Comparison of ENCODE assay signal across 1 cellular context in the genomic region with DNA sequence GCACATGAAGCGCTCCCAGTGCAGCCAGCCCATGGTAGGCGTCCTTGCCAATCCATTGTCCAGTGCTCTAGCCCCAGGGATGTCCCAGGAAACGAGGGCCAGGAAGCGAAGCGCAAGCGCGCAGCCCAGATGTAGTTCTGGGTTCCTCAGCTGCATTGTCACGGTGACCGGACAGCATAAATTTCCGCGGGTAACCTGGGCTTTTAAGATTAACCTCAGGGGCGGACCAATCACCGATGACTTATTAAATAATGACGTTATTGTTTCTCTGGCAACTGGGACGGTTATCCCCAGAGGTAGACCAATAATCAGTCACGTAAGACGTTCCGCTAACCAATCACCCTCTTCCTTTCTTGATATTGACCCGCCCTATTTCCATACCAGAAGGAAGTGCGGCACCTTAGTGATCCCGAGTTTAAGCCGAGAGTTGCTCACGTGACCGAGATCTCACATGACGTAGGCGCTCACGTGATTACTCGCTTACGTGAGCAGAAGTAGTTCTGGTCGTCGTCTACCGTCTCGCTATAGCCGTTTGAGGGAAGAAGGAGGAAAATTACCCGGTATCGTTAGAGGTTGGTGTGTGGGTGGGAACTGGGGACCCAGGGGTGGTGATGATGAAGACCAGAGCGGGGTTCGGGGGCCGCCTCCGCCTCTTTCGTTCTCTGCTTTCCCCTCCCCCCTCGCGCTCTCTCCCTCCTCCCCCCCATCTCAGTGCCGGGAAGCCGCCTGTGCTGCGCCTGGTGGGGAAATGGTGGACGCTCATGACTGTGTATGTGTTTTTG.
A peak's percentile ranks its signal among the peaks of the same experiment; 100 is the strongest.
TF ChIP-seq lines count a peak whose summit lies in the region.

A gene (minus strand): TSS at position 178 of the 782 bp plus-strand sequence. CDS start 22 bp downstream, at position 156.
A gene with protein sequence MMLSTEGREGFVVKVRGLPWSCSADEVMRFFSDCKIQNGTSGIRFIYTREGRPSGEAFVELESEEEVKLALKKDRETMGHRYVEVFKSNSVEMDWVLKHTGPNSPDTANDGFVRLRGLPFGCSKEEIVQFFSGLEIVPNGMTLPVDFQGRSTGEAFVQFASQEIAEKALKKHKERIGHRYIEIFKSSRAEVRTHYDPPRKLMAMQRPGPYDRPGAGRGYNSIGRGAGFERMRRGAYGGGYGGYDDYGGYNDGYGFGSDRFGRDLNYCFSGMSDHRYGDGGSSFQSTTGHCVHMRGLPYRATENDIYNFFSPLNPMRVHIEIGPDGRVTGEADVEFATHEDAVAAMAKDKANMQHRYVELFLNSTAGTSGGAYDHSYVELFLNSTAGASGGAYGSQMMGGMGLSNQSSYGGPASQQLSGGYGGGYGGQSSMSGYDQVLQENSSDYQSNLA (plus strand): TSS at position 475 of the 782 bp plus-strand sequence. CDS start 3,767 bp downstream, outside the sequence.

TF ChIP-seq in HepG2, 621 proteins besides CTCF, POLR2A, EP300 and RAD21 (continued from another document and continues in another):
- TF ChIP-seq, protein P1, sequence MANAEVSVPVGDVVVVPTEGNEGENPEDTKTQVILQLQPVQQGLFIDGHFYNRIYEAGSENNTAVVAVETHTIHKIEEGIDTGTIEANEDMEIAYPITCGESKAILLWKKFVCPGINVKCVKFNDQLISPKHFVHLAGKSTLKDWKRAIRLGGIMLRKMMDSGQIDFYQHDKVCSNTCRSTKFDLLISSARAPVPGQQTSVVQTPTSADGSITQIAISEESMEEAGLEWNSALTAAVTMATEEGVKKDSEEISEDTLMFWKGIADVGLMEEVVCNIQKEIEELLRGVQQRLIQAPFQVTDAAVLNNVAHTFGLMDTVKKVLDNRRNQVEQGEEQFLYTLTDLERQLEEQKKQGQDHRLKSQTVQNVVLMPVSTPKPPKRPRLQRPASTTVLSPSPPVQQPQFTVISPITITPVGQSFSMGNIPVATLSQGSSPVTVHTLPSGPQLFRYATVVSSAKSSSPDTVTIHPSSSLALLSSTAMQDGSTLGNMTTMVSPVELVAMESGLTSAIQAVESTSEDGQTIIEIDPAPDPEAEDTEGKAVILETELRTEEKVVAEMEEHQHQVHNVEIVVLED (CRISPR knock-in tag; IDR thresholded peaks at IDR 0.05; ENCODE audit: borderline replicate concordance): peak; percentile 88
- peak; percentile 76 for TF ChIP-seq PHF20 (CRISPR knock-in tag; IDR thresholded peaks at IDR 0.05)
- TF ChIP-seq JARID2 (CRISPR knock-in tag; IDR thresholded peaks at IDR 0.05; ENCODE audit: insufficient replicate concordance): no peak
- TF ChIP-seq, protein P2, sequence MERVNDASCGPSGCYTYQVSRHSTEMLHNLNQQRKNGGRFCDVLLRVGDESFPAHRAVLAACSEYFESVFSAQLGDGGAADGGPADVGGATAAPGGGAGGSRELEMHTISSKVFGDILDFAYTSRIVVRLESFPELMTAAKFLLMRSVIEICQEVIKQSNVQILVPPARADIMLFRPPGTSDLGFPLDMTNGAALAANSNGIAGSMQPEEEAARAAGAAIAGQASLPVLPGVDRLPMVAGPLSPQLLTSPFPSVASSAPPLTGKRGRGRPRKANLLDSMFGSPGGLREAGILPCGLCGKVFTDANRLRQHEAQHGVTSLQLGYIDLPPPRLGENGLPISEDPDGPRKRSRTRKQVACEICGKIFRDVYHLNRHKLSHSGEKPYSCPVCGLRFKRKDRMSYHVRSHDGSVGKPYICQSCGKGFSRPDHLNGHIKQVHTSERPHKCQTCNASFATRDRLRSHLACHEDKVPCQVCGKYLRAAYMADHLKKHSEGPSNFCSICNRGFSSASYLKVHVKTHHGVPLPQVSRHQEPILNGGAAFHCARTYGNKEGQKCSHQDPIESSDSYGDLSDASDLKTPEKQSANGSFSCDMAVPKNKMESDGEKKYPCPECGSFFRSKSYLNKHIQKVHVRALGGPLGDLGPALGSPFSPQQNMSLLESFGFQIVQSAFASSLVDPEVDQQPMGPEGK (CRISPR knock-in tag; IDR thresholded peaks at IDR 0.05): no peak
- TF ChIP-seq, protein P3, sequence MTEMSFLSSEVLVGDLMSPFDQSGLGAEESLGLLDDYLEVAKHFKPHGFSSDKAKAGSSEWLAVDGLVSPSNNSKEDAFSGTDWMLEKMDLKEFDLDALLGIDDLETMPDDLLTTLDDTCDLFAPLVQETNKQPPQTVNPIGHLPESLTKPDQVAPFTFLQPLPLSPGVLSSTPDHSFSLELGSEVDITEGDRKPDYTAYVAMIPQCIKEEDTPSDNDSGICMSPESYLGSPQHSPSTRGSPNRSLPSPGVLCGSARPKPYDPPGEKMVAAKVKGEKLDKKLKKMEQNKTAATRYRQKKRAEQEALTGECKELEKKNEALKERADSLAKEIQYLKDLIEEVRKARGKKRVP (CRISPR knock-in tag; IDR thresholded peaks at IDR 0.05): 0 out of 4 replicates have a peak, but pooled peaks of 1 of the 2 experiments have one; percentile 17
- TF ChIP-seq, protein P4, sequence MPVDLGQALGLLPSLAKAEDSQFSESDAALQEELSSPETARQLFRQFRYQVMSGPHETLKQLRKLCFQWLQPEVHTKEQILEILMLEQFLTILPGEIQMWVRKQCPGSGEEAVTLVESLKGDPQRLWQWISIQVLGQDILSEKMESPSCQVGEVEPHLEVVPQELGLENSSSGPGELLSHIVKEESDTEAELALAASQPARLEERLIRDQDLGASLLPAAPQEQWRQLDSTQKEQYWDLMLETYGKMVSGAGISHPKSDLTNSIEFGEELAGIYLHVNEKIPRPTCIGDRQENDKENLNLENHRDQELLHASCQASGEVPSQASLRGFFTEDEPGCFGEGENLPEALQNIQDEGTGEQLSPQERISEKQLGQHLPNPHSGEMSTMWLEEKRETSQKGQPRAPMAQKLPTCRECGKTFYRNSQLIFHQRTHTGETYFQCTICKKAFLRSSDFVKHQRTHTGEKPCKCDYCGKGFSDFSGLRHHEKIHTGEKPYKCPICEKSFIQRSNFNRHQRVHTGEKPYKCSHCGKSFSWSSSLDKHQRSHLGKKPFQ (CRISPR knock-in tag; IDR thresholded peaks at IDR 0.05; ENCODE audit: insufficient replicate concordance): no peak
- no peak for TF ChIP-seq ZNF225 (CRISPR knock-in tag; IDR thresholded peaks at IDR 0.05)
- TF ChIP-seq ZNF674 (CRISPR knock-in tag; IDR thresholded peaks at IDR 0.05; ENCODE audit: low read depth): no peak
- TF ChIP-seq PCBP2 (optimal IDR thresholded peaks at IDR 0.05; ENCODE audit: low read depth, low read length, poor library complexity, severe bottlenecking): no peak
- TF ChIP-seq ISX (CRISPR knock-in tag; conservative IDR thresholded peaks at IDR 0.05): no peak
- TF ChIP-seq YY1 (IDR thresholded peaks at IDR 0.05; ENCODE audit: insufficient read depth, insufficient replicate concordance, low read depth, low read length): peak; percentile 59
- TF ChIP-seq, protein P5, sequence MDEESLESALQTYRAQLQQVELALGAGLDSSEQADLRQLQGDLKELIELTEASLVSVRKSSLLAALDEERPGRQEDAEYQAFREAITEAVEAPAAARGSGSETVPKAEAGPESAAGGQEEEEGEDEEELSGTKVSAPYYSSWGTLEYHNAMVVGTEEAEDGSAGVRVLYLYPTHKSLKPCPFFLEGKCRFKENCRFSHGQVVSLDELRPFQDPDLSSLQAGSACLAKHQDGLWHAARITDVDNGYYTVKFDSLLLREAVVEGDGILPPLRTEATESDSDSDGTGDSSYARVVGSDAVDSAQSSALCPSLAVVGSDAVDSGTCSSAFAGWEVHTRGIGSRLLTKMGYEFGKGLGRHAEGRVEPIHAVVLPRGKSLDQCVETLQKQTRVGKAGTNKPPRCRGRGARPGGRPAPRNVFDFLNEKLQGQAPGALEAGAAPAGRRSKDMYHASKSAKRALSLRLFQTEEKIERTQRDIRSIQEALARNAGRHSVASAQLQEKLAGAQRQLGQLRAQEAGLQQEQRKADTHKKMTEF (CRISPR knock-in tag; IDR thresholded peaks at IDR 0.05): 0 out of 2 replicates have a peak, but pooled peaks have one; percentile 18
- TF ChIP-seq, protein P6, sequence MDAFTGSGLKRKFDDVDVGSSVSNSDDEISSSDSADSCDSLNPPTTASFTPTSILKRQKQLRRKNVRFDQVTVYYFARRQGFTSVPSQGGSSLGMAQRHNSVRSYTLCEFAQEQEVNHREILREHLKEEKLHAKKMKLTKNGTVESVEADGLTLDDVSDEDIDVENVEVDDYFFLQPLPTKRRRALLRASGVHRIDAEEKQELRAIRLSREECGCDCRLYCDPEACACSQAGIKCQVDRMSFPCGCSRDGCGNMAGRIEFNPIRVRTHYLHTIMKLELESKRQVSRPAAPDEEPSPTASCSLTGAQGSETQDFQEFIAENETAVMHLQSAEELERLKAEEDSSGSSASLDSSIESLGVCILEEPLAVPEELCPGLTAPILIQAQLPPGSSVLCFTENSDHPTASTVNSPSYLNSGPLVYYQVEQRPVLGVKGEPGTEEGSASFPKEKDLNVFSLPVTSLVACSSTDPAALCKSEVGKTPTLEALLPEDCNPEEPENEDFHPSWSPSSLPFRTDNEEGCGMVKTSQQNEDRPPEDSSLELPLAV (CRISPR knock-in tag; conservative IDR thresholded peaks at IDR 0.05; ENCODE audit: low read depth): no peak
- TF ChIP-seq ZKSCAN5 (CRISPR knock-in tag; IDR thresholded peaks at IDR 0.05): no peak
- no peak for TF ChIP-seq ZFP36L2 (CRISPR knock-in tag; IDR thresholded peaks at IDR 0.05)
- TF ChIP-seq RXRB (CRISPR knock-in tag; IDR thresholded peaks at IDR 0.05; ENCODE audit: borderline replicate concordance): no peak
- TF ChIP-seq ZNF431 (CRISPR knock-in tag; IDR thresholded peaks at IDR 0.05; ENCODE audit: borderline replicate concordance, low read depth): no peak
- peak; percentile 71 for TF ChIP-seq RFX3 (CRISPR knock-in tag; IDR thresholded peaks at IDR 0.05)
- TF ChIP-seq, protein P7, sequence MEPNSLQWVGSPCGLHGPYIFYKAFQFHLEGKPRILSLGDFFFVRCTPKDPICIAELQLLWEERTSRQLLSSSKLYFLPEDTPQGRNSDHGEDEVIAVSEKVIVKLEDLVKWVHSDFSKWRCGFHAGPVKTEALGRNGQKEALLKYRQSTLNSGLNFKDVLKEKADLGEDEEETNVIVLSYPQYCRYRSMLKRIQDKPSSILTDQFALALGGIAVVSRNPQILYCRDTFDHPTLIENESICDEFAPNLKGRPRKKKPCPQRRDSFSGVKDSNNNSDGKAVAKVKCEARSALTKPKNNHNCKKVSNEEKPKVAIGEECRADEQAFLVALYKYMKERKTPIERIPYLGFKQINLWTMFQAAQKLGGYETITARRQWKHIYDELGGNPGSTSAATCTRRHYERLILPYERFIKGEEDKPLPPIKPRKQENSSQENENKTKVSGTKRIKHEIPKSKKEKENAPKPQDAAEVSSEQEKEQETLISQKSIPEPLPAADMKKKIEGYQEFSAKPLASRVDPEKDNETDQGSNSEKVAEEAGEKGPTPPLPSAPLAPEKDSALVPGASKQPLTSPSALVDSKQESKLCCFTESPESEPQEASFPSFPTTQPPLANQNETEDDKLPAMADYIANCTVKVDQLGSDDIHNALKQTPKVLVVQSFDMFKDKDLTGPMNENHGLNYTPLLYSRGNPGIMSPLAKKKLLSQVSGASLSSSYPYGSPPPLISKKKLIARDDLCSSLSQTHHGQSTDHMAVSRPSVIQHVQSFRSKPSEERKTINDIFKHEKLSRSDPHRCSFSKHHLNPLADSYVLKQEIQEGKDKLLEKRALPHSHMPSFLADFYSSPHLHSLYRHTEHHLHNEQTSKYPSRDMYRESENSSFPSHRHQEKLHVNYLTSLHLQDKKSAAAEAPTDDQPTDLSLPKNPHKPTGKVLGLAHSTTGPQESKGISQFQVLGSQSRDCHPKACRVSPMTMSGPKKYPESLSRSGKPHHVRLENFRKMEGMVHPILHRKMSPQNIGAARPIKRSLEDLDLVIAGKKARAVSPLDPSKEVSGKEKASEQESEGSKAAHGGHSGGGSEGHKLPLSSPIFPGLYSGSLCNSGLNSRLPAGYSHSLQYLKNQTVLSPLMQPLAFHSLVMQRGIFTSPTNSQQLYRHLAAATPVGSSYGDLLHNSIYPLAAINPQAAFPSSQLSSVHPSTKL (CRISPR knock-in tag; IDR thresholded peaks at IDR 0.05): peak; percentile 35; the same call in 1 of the 2 replicates
- peak; percentile 50; the same call in 1 of the 3 replicates for TF ChIP-seq MXI1 (IDR thresholded peaks at IDR 0.05; ENCODE audit: borderline replicate concordance, low read depth, low read length)
- TF ChIP-seq ZNF530 (CRISPR knock-in tag; IDR thresholded peaks at IDR 0.05; ENCODE audit: low read depth): no peak
- no peak for TF ChIP-seq KAT2B (IDR thresholded peaks at IDR 0.05; ENCODE audit: borderline replicate concordance, low read depth, low read length)
- TF ChIP-seq, protein P8, sequence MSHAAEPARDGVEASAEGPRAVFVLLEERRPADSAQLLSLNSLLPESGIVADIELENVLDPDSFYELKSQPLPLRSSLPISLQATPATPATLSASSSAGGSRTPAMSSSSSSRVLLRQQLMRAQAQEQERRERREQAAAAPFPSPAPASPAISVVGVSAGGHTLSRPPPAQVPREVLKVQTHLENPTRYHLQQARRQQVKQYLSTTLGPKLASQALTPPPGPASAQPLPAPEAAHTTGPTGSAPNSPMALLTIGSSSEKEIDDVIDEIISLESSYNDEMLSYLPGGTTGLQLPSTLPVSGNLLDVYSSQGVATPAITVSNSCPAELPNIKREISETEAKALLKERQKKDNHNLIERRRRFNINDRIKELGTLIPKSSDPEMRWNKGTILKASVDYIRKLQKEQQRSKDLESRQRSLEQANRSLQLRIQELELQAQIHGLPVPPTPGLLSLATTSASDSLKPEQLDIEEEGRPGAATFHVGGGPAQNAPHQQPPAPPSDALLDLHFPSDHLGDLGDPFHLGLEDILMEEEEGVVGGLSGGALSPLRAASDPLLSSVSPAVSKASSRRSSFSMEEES (CRISPR knock-in tag; IDR thresholded peaks at IDR 0.05): peak; percentile 83
- TF ChIP-seq KMT2A (CRISPR knock-in tag; IDR thresholded peaks at IDR 0.05): 0 out of 2 replicates have a peak, but pooled peaks have one; percentile 14
- TF ChIP-seq, protein P9, sequence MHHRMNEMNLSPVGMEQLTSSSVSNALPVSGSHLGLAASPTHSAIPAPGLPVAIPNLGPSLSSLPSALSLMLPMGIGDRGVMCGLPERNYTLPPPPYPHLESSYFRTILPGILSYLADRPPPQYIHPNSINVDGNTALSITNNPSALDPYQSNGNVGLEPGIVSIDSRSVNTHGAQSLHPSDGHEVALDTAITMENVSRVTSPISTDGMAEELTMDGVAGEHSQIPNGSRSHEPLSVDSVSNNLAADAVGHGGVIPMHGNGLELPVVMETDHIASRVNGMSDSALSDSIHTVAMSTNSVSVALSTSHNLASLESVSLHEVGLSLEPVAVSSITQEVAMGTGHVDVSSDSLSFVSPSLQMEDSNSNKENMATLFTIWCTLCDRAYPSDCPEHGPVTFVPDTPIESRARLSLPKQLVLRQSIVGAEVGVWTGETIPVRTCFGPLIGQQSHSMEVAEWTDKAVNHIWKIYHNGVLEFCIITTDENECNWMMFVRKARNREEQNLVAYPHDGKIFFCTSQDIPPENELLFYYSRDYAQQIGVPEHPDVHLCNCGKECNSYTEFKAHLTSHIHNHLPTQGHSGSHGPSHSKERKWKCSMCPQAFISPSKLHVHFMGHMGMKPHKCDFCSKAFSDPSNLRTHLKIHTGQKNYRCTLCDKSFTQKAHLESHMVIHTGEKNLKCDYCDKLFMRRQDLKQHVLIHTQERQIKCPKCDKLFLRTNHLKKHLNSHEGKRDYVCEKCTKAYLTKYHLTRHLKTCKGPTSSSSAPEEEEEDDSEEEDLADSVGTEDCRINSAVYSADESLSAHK (CRISPR knock-in tag; IDR thresholded peaks at IDR 0.05; ENCODE audit: borderline replicate concordance): no peak
- TF ChIP-seq ATF7 (IDR thresholded peaks at IDR 0.05): peak; percentile 88
- TF ChIP-seq ATF7 (CRISPR knock-in tag; IDR thresholded peaks at IDR 0.05): 0 out of 2 replicates have a peak, but pooled peaks have one; percentile 34
- TF ChIP-seq, protein P10, sequence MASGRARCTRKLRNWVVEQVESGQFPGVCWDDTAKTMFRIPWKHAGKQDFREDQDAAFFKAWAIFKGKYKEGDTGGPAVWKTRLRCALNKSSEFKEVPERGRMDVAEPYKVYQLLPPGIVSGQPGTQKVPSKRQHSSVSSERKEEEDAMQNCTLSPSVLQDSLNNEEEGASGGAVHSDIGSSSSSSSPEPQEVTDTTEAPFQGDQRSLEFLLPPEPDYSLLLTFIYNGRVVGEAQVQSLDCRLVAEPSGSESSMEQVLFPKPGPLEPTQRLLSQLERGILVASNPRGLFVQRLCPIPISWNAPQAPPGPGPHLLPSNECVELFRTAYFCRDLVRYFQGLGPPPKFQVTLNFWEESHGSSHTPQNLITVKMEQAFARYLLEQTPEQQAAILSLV (CRISPR knock-in tag; IDR thresholded peaks at IDR 0.05; ENCODE audit: borderline replicate concordance): no peak
- no peak for TF ChIP-seq ZNF552 (CRISPR knock-in tag; IDR thresholded peaks at IDR 0.05; ENCODE audit: borderline replicate concordance)
